25 cellular contexts compared by ENCODE assay signal in genomic region chr11:128595221-128595620, GRCh38. TPM values are rescaled to one million over a fixed set of nuclear protein-coding genes. Genes with fewer than 3 reads are reported as not detected.
DNase-seq lines count a peak whose midpoint lies in the region; ATAC-seq and TF ChIP-seq lines count a peak whose summit lies in the region.
"Had no signal": no experiment of that assay in that cellular context is flagged by ENCODE, and none has a peak within 500 bp of the region (broad histone marks: within the 10 kb centered on the region; RNA-seq: fewer than 3 reads in every experiment).

No MANE protein-coding gene starts in this region.

- no peak overlapping the region for H3K4me3 Mint-ChIP-seq in activated naive CD4-positive, alpha-beta T cell treated with anti-CD3 and anti-CD28 coated beads, Interleukin-2, amount 50 U/mL, for 24 hours
- no peak overlapping the region for H3K4me3 Mint-ChIP-seq in activated naive CD8-positive, alpha-beta T cell treated with anti-CD3 and anti-CD28 coated beads for 36 hours
- H3K4me3 Mint-ChIP-seq: activated CD8-positive, alpha-beta T cell treated with anti-CD3 and anti-CD28 coated beads, Interleukin-2, amount 10 ng/mL, durations not matched to agents 7 days and 5 days; stimulated activated naive CD8-positive, alpha-beta T cell treated with anti-CD3 and anti-CD28 coated beads, Interleukin-15, Interleukin-2, amounts not matched to agents 100 ng/mL and 50 ng/mL, for 24 hours had no signal

- no peaks in the 10 kb centered on the region for H3K9me3 Mint-ChIP-seq in activated naive CD4-positive, alpha-beta T cell treated with anti-CD3 and anti-CD28 coated beads, Interleukin-2, amount 50 U/mL, for 24 hours
- peaks cover 1% of the 10 kb centered on the region for H3K9me3 Mint-ChIP-seq in activated naive CD8-positive, alpha-beta T cell treated with anti-CD3 and anti-CD28 coated beads for 36 hours
- H3K9me3 Mint-ChIP-seq: stimulated activated naive CD8-positive, alpha-beta T cell treated with anti-CD3 and anti-CD28 coated beads, Interleukin-15, Interleukin-2, amounts not matched to agents 100 ng/mL and 50 ng/mL, for 24 hours had no signal

- peaks cover 45% of the 10 kb centered on the region for H3K4me1 Mint-ChIP-seq in activated naive CD4-positive, alpha-beta T cell treated with anti-CD3 and anti-CD28 coated beads, Interleukin-2, amount 50 U/mL, for 24 hours
- H3K4me1 Mint-ChIP-seq in activated naive CD8-positive, alpha-beta T cell treated with anti-CD3 and anti-CD28 coated beads for 36 hours: peaks cover 33% of the 10 kb centered on the region

- no peak overlapping the region for H3K4me3 ChIP-seq in fibroblast of the aortic adventitia (ENCODE audit: low read depth, low read length)
- H3K4me3 ChIP-seq: ascending aorta, BLaER1, lower lobe of right lung, tibial artery had no signal

- no peak for DNase-seq in activated naive CD4-positive, alpha-beta T cell treated with Interleukin-2 at 50 U/mL for 16 hours
- peak; percentile 55 for DNase-seq in RPMI7951 (ENCODE audit: low read depth)
- peak; percentile 37 for DNase-seq in fibroblast of the aortic adventitia (ENCODE audit: low read depth)
- DNase-seq in activated naive CD8-positive, alpha-beta T cell treated with anti-CD3 and anti-CD28 coated beads for 36 hours: no peak
- no peak for DNase-seq in medulla oblongata (ENCODE audit: extremely low spot score)
- DNase-seq in epidermal melanocyte (ENCODE audit: insufficient read length, low spot score): no peak
- DNase-seq: activated CD8-positive, alpha-beta T cell treated with anti-CD3 and anti-CD28 coated beads, Interleukin-2, amount 10 ng/mL, durations not matched to agents 7 days and 5 days; activated naive CD4-positive, alpha-beta T cell; Caco-2; effector CD4-positive, alpha-beta T cell; KG1; lower lobe of right lung; NCI-H2171 treated with DMSO at 0.1 percent for 48 hours; NCI-H526 treated with DMSO at 0.1 percent for 48 hours; nucleus accumbens; small intestine; stimulated activated CD4-positive, alpha-beta T cell treated with anti-CD3 and anti-CD28 coated beads, Interleukin-4, amount 100 ng/mL, for 24 hours; T-helper 9 cell; tibial artery had no signal

- no peak for ATAC-seq in GM21619 (IDR thresholded peaks at IDR 0.05; ENCODE audit: unreplicated experiment)
- ATAC-seq: activated CD4-positive, CD25-positive, alpha-beta regulatory T cell treated with anti-CD3 and anti-CD28 coated beads, Interleukin-2, amount 50 U/mL, for 24 hours; activated CD8-positive, alpha-beta T cell treated with anti-CD3 and anti-CD28 coated beads, Interleukin-2, amount 10 ng/mL, durations not matched to agents 7 days and 5 days; lower lobe of right lung had no signal

- H3K27ac Mint-ChIP-seq in activated naive CD4-positive, alpha-beta T cell treated with anti-CD3 and anti-CD28 coated beads, Interleukin-2, amount 50 U/mL, for 24 hours: peak overlapping the region; percentile 4
- no peak overlapping the region for H3K27ac Mint-ChIP-seq in activated naive CD8-positive, alpha-beta T cell treated with anti-CD3 and anti-CD28 coated beads for 36 hours
- H3K27ac Mint-ChIP-seq: activated CD8-positive, alpha-beta T cell treated with anti-CD3 and anti-CD28 coated beads, Interleukin-2, amount 10 ng/mL, durations not matched to agents 7 days and 5 days had no signal

- no peak for TF ChIP-seq CTCF in fibroblast of the aortic adventitia (IDR thresholded peaks at IDR 0.05; ENCODE audit: insufficient read depth, low read length)

- H3K27me3 Mint-ChIP-seq in activated naive CD4-positive, alpha-beta T cell treated with anti-CD3 and anti-CD28 coated beads, Interleukin-2, amount 50 U/mL, for 24 hours: no peaks in the 10 kb centered on the region
- no peaks in the 10 kb centered on the region for H3K27me3 Mint-ChIP-seq in activated naive CD8-positive, alpha-beta T cell treated with anti-CD3 and anti-CD28 coated beads for 36 hours
- H3K27me3 Mint-ChIP-seq: stimulated activated naive CD8-positive, alpha-beta T cell treated with anti-CD3 and anti-CD28 coated beads, Interleukin-15, Interleukin-2, amounts not matched to agents 100 ng/mL and 50 ng/mL, for 24 hours had no signal

- H3K36me3 Mint-ChIP-seq in activated naive CD4-positive, alpha-beta T cell treated with anti-CD3 and anti-CD28 coated beads, Interleukin-2, amount 50 U/mL, for 24 hours: no peaks in the 10 kb centered on the region
- H3K36me3 Mint-ChIP-seq in activated naive CD8-positive, alpha-beta T cell treated with anti-CD3 and anti-CD28 coated beads for 36 hours: peaks cover 1% of the 10 kb centered on the region

RNA-seq across cellular contexts. Expression of gene ETS1, which starts 7.9 kb away (rescaled TPM):
- 33.1 and 40.0 TPM in 2 replicates for total RNA-seq in RPMI7951 (2014; rRNA removed; shearing (Covaris generic))
- 35.5 and 35.7 TPM in 2 replicates for total RNA-seq in fibroblast of the aortic adventitia (ENCODE audit: low replicate concordance)
- total RNA-seq in activated naive CD8-positive, alpha-beta T cell treated with anti-CD3 and anti-CD28 coated beads for 36 hours: 100 to 1,000 TPM; 426 to 430 TPM

Comparison
In these comparisons a context has a peak if more than half of its experiments do, and no peak if none do; other contexts are left out.
1. DNase-seq: peak in RPMI7951 (single experiment) and fibroblast of the aortic adventitia (single experiment); none in activated naive CD4-positive, alpha-beta T cell treated with Interleukin-2 at 50 U/mL for 16 hours (single experiment), activated naive CD8-positive, alpha-beta T cell treated with anti-CD3 and anti-CD28 coated beads for 36 hours (single experiment), medulla oblongata (single experiment) and epidermal melanocyte (single experiment).
2. RNA of gene ETS1, which starts 7.9 kb away (total RNA-seq): 426 to 430 TPM in activated naive CD8-positive, alpha-beta T cell treated with anti-CD3 and anti-CD28 coated beads for 36 hours; 33.1 to 40.0 TPM in RPMI7951 and 35.5 to 35.7 TPM in fibroblast of the aortic adventitia; every median in the first group is over 10 times any median in the second.